22 cellular contexts compared by ENCODE assay signal in the genomic region with DNA sequence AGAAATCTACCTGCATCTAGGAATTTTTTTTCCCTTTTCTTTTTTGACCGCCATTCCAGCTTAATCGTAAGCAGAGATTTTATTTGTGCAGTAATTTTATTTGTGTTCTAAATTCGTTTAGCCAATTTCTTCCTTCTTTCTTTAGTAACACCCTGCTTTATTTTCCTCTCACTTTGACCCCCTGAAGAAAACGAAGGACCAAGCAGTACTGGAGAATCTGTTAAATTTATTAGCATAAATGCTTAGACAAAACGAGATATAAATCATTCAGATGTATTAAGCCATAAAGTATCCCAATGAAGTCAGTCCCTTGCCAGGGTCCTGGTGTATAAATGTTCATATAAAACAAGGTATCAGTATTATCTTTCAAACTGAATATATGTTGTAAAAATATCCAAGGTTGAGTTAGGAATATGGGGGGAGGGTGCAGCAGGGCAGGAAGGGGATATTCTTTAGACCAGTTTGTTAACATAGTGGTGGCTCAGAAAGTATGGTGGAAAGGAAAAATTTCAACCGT. TPM values are rescaled to one million over a fixed set of nuclear protein-coding genes. Genes with fewer than 3 reads are reported as not detected.
"Had no signal": no experiment of that assay in that cellular context is flagged by ENCODE, and none has a peak within 500 bp of the region (broad histone marks: within the 10 kb centered on the region; RNA-seq: fewer than 3 reads in every experiment).

No MANE protein-coding gene starts in this region.

- H3K4me3 ChIP-seq: heart left ventricle, tibial artery had no signal

- H3K9me3 ChIP-seq: heart left ventricle, neutrophil, tibial artery had no signal

- H3K27ac Mint-ChIP-seq: dendritic cell treated with granulocyte-macrophage colony-stimulating factor and Interleukin-4, amounts not matched to agents 40 ng/mL and 50 ng/mL, for 4 days; natural killer cell; stimulated activated effector memory CD8-positive, alpha-beta T cell treated with anti-CD3 and anti-CD28 coated beads, Interleukin-12 subunit alpha, Interleukin-12 subunit beta, amount 100 ng/mL, for 72 hours; stimulated activated naive CD8-positive, alpha-beta T cell treated with anti-CD3 and anti-CD28 coated beads, Interleukin-15, Interleukin-2, amounts not matched to agents 100 ng/mL and 50 ng/mL, for 24 hours had no signal

- ATAC-seq: heart left ventricle; left lobe of liver; natural killer cell; right cardiac atrium; stimulated activated effector memory CD8-positive, alpha-beta T cell treated with anti-CD3 and anti-CD28 coated beads, Interleukin-12 subunit alpha, Interleukin-12 subunit beta, amount 100 ng/mL, for 72 hours had no signal

- H3K27ac ChIP-seq: heart left ventricle, neutrophil, tibial artery had no signal

- H3K36me3 Mint-ChIP-seq: natural killer cell; stimulated activated effector memory CD8-positive, alpha-beta T cell treated with anti-CD3 and anti-CD28 coated beads, Interleukin-12 subunit alpha, Interleukin-12 subunit beta, amount 100 ng/mL, for 72 hours had no signal

- H3K4me3 Mint-ChIP-seq: dendritic cell treated with granulocyte-macrophage colony-stimulating factor and Interleukin-4, amounts not matched to agents 40 ng/mL and 50 ng/mL, for 4 days; natural killer cell; stimulated activated effector memory CD8-positive, alpha-beta T cell treated with anti-CD3 and anti-CD28 coated beads, Interleukin-12 subunit alpha, Interleukin-12 subunit beta, amount 100 ng/mL, for 72 hours; stimulated activated naive CD8-positive, alpha-beta T cell treated with anti-CD3 and anti-CD28 coated beads, Interleukin-15, Interleukin-2, amounts not matched to agents 100 ng/mL and 50 ng/mL, for 24 hours had no signal

- H3K9me3 Mint-ChIP-seq: dendritic cell treated with granulocyte-macrophage colony-stimulating factor and Interleukin-4, amounts not matched to agents 40 ng/mL and 50 ng/mL, for 4 days; endodermal cell; natural killer cell; stimulated activated effector memory CD8-positive, alpha-beta T cell treated with anti-CD3 and anti-CD28 coated beads, Interleukin-12 subunit alpha, Interleukin-12 subunit beta, amount 100 ng/mL, for 72 hours; stimulated activated naive CD8-positive, alpha-beta T cell treated with anti-CD3 and anti-CD28 coated beads, Interleukin-15, Interleukin-2, amounts not matched to agents 100 ng/mL and 50 ng/mL, for 24 hours had no signal

- H3K36me3 ChIP-seq: heart left ventricle, neutrophil, tibial artery had no signal

- FAIRE-seq: colon, small intestine had no signal

- DNase-seq: cerebellar nuclear complex; foreskin melanocyte; heart left ventricle; hippocampal formation; natural killer cell; right cardiac atrium; small intestine; stimulated activated CD4-positive, alpha-beta T cell treated with anti-CD3 and anti-CD28 coated beads, Interleukin-4, amount 100 ng/mL, for 1 hour; stimulated activated CD8-positive, alpha-beta memory T cell treated with anti-CD3 and anti-CD28 coated beads, Interleukin-4, amount 100 ng/mL, for 48 hours; tibial artery had no signal

RNA-seq across cellular contexts. Expression of gene WT1, which starts 5.1 kb away (rescaled TPM):
- total RNA-seq: left lobe of liver, lower leg skin, myocyte, natural killer cell, osteocyte, temporal lobe had no signal
- polyA plus RNA-seq: esophagus, small intestine had no signal
